ENCODE assay signal across 7 cellular contexts in the genomic region with DNA sequence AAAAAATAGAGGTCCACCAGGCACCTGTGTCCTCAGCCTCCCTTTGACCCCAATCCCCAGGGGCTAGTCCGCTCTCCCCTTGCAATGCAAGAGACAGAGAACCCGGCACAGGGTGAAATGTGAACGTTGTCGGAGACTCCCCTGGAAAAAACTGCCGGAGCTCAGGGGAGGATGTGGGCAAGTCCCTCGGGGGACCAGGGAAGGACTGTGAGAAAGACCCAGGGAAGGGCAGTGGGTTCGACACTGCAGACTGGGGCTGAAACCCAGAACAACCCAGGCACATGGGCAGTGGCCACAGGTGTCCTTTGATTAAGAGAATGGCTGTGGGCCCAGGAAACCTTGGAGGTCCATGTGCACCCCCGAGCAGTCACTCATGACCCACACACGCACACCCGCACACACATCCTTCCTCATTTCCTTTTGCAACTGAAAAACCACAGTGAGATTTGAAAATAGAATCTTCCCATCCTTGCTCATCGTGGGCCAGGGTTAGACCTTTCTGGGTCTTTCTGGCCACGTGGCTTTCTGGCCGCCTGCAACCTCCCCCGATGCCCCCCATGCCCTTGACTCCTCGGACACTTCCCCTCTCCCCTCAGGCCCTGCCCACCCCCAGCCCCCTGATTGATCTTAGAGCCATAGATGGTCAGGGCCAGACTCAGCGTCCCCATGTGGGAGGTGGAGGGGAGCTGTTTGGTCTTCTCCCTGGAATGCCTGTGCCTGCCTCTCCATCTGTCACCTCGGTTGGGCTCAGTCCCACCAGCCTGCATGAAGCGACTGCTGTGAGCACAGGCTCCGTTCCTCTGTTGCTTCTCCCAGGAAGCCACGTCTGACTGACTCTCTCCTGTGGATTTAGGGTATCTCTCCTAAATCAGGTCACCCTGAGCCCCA. TPM values are rescaled to one million over a fixed set of nuclear protein-coding genes. Genes with fewer than 3 reads are reported as not detected.
A peak's percentile ranks its signal among the peaks of the same experiment; 100 is the strongest.
DNase-seq lines count a peak whose midpoint lies in the region; ATAC-seq and TF ChIP-seq lines count a peak whose summit lies in the region.

No MANE protein-coding gene starts in this region.

- DNase-seq in stimulated activated effector memory CD8-positive, alpha-beta T cell treated with anti-CD3 and anti-CD28 coated beads, Interleukin-12 subunit alpha, Interleukin-12 subunit beta, amount 100 ng/mL, for 72 hours (ENCODE audit: low spot score in 2 of 2): no peak
- DNase-seq in HK-2 (ENCODE audit: unreplicated experiment): no peak
- DNase-seq in thyroid gland: no peak
- no peak for DNase-seq in gastrocnemius medialis

- no peak overlapping the region for H3K27ac ChIP-seq in thyroid gland
- no peak overlapping the region for H3K27ac ChIP-seq in gastrocnemius medialis

- H3K9me3 ChIP-seq in thyroid gland (no peaks in the 10 kb centered on the region), gastrocnemius medialis (no peaks in the 10 kb centered on the region)

- no peaks in the 10 kb centered on the region for H3K9me3 Mint-ChIP-seq in T-helper 1 cell treated with Interleukin-12 subunit alpha and Interleukin-12 subunit beta and Interleukin-4 antibody, amounts not matched to agents 30 μg/mL and 1 μg/mL, for 36 hours
- no peaks in the 10 kb centered on the region for H3K9me3 Mint-ChIP-seq in stimulated activated effector memory CD8-positive, alpha-beta T cell treated with anti-CD3 and anti-CD28 coated beads, Interleukin-12 subunit alpha, Interleukin-12 subunit beta, amount 100 ng/mL, for 72 hours

- H3K36me3 Mint-ChIP-seq in T-helper 1 cell treated with Interleukin-12 subunit alpha and Interleukin-12 subunit beta and Interleukin-4 antibody, amounts not matched to agents 30 μg/mL and 1 μg/mL, for 36 hours (ENCODE audit: low read depth): peaks cover 5% of the 10 kb centered on the region
- peaks cover 24% of the 10 kb centered on the region for H3K36me3 Mint-ChIP-seq in stimulated activated effector memory CD8-positive, alpha-beta T cell treated with anti-CD3 and anti-CD28 coated beads, Interleukin-12 subunit alpha, Interleukin-12 subunit beta, amount 100 ng/mL, for 72 hours

- in situ Hi-C loops in gastrocnemius medialis (cut with MboI; ENCODE audit: low sequenced_read_pairs in 4 of 4): no loop called here

- TF ChIP-seq CTCF in thyroid gland (IDR thresholded peaks at IDR 0.05) (no peak), gastrocnemius medialis (IDR thresholded peaks at IDR 0.05 in 4 of 5, conservative IDR thresholded peaks at IDR 0.05 in 1 of 5) (no peak)

- intact Hi-C loops in thyroid gland (cut with DNase I): no loop called here
- intact Hi-C loops in gastrocnemius medialis (cut with DNase I; ENCODE audit: low total_unique reads): no loop called here

- no peaks in the 10 kb centered on the region for H3K27me3 Mint-ChIP-seq in T-helper 1 cell treated with Interleukin-12 subunit alpha and Interleukin-12 subunit beta and Interleukin-4 antibody, amounts not matched to agents 30 μg/mL and 1 μg/mL, for 36 hours (ENCODE audit: low read depth)

- no peaks in the 10 kb centered on the region for H3K27me3 ChIP-seq in thyroid gland
- no peaks in the 10 kb centered on the region for H3K27me3 ChIP-seq in gastrocnemius medialis

- peaks cover 22% of the 10 kb centered on the region for H3K4me1 Mint-ChIP-seq in T-helper 1 cell treated with Interleukin-12 subunit alpha and Interleukin-12 subunit beta and Interleukin-4 antibody, amounts not matched to agents 30 μg/mL and 1 μg/mL, for 36 hours (ENCODE audit: low read depth)
- peaks cover 20% of the 10 kb centered on the region for H3K4me1 Mint-ChIP-seq in stimulated activated effector memory CD8-positive, alpha-beta T cell treated with anti-CD3 and anti-CD28 coated beads, Interleukin-12 subunit alpha, Interleukin-12 subunit beta, amount 100 ng/mL, for 72 hours

- H3K36me3 ChIP-seq in thyroid gland: no peaks in the 10 kb centered on the region
- no peaks in the 10 kb centered on the region for H3K36me3 ChIP-seq in gastrocnemius medialis

- 56 to 70% methylated on average over 19 to 20 of the region's 20 CpGs for WGBS in thyroid gland, 2 donors

- H3K4me3 ChIP-seq in thyroid gland (replicated peaks in 1 of 3): no peak overlapping the region
- no peak overlapping the region for H3K4me3 ChIP-seq in gastrocnemius medialis

- TF ChIP-seq POLR2A in thyroid gland (IDR thresholded peaks at IDR 0.05) (no peak), gastrocnemius medialis (IDR thresholded peaks at IDR 0.05) (no peak)

- ATAC-seq in GM19043 (IDR thresholded peaks at IDR 0.05; ENCODE audit: low read depth, unreplicated experiment) (peak; percentile 80), HG03066 (IDR thresholded peaks at IDR 0.05; ENCODE audit: low read depth, unreplicated experiment) (peak; percentile 53), gastrocnemius medialis (no peak)
- peak; percentile 56 for ATAC-seq in stimulated activated effector memory CD8-positive, alpha-beta T cell treated with anti-CD3 and anti-CD28 coated beads, Interleukin-12 subunit alpha, Interleukin-12 subunit beta, amount 100 ng/mL, for 72 hours

- peaks cover 0 to 8% of the 10 kb centered on the region in 2 donors for H3K4me1 ChIP-seq in thyroid gland
- H3K4me1 ChIP-seq in gastrocnemius medialis: no peaks in the 10 kb centered on the region

- peak overlapping the region; percentile 87 for H3K27ac Mint-ChIP-seq in T-helper 1 cell treated with Interleukin-12 subunit alpha and Interleukin-12 subunit beta and Interleukin-4 antibody, amounts not matched to agents 30 μg/mL and 1 μg/mL, for 36 hours
- H3K27ac Mint-ChIP-seq in stimulated activated effector memory CD8-positive, alpha-beta T cell treated with anti-CD3 and anti-CD28 coated beads, Interleukin-12 subunit alpha, Interleukin-12 subunit beta, amount 100 ng/mL, for 72 hours: peak overlapping the region; percentile 86

- peak overlapping the region; percentile 53 for H3K4me3 Mint-ChIP-seq in T-helper 1 cell treated with Interleukin-12 subunit alpha and Interleukin-12 subunit beta and Interleukin-4 antibody, amounts not matched to agents 30 μg/mL and 1 μg/mL, for 36 hours
- H3K4me3 Mint-ChIP-seq in stimulated activated effector memory CD8-positive, alpha-beta T cell treated with anti-CD3 and anti-CD28 coated beads, Interleukin-12 subunit alpha, Interleukin-12 subunit beta, amount 100 ng/mL, for 72 hours: peak overlapping the region; percentile 48

RNA-seq across cellular contexts. Expression of gene LAT2, which starts 7.9 kb away (rescaled TPM):
- total RNA-seq in thyroid gland (1 to 10 TPM in 3 of 4 donors, under 1 TPM in 1; 0.93 to 3.4 (median 2.5) TPM), gastrocnemius medialis (1 to 10 TPM; 2.1 to 5.3 (median 3.0) TPM)

RNA-seq across cellular contexts. Expression of gene RFC2, which starts 36.5 kb away (rescaled TPM):
- total RNA-seq in thyroid gland (10 to 100 TPM; 11.4 to 16.8 (median 14.0) TPM), gastrocnemius medialis (10 to 100 TPM in 3 of 4 donors, 1 to 10 TPM in 1; 8.2 to 15.2 (median 12.7) TPM)

RNA-seq across cellular contexts. Expression of gene EIF4H, which starts 43.5 kb away (rescaled TPM):
- total RNA-seq in thyroid gland: 100 to 1,000 TPM; 267 to 323 (median 298) TPM
- total RNA-seq in gastrocnemius medialis: 100 to 1,000 TPM; 247 to 430 (median 309) TPM

Comparison
In these comparisons a context has a peak if more than half of its experiments do, and no peak if none do; other contexts are left out.
1. ATAC-seq: peak in GM19043 (single experiment), HG03066 (single experiment) and stimulated activated effector memory CD8-positive, alpha-beta T cell treated with anti-CD3 and anti-CD28 coated beads, Interleukin-12 subunit alpha, Interleukin-12 subunit beta, amount 100 ng/mL, for 72 hours (single experiment); none in gastrocnemius medialis (0 of 2).